Comparison of ENCODE assay signal across 8 cellular contexts in genomic region chr16:50741808-50742520, GRCh38. TPM values are rescaled to one million over a fixed set of nuclear protein-coding genes. Genes with fewer than 3 reads are reported as not detected.
DNase-seq lines count a peak whose midpoint lies in the region; ATAC-seq, FAIRE-seq and TF ChIP-seq lines count a peak whose summit lies in the region.

Gene CYLD (plus strand): TSS chr16:50742086. CDS start chr16:50749699, 7,613 bp downstream.

- no peaks in the 10 kb centered on the region for H4K20me1 ChIP-seq in HepG2 (ENCODE audit: insufficient read depth, low read length)

- peak within 1 kb of the TSS; percentile 77 for H3K9ac ChIP-seq in HepG2 (ENCODE audit: insufficient read depth, low read depth, low read length)

- TF ChIP-seq CTCF in CD14-positive monocyte (IDR thresholded peaks at IDR 0.05) (no peak), HepG2 (CRISPR knock-in tag; IDR thresholded peaks at IDR 0.05) (no peak)

- no peak; a peak in 1 of 4 replicates for TF ChIP-seq POLR2A in HepG2 (IDR thresholded peaks at IDR 0.05; ENCODE audit: insufficient read depth in 1 of 2, low read depth in 2 of 2, low read length in 2 of 2)

- no peaks in the 10 kb centered on the region for H3K79me2 ChIP-seq in HepG2 (ENCODE audit: insufficient read depth, low read length)

- DNase-seq in CD14-positive monocyte (ENCODE audit: low spot score) = peak; percentile 100
- DNase-seq in NCI-H82 (lab: John Stamatoyannopoulos, UW) = peak; percentile 99
- DNase-seq in activated CD4-positive, alpha-beta T cell treated with anti-CD3 and anti-CD28 coated beads, Interleukin-2, amount 50 U/mL, for 48 hours = peak; percentile 99
- peak; percentile 97 to 100 for DNase-seq in dermis microvascular lymphatic vessel endothelial cell (ENCODE audit: low read depth in 2 of 2)
- peak; percentile 99 for DNase-seq in HepG2 (ENCODE audit: low spot score)
- DNase-seq in stimulated activated CD4-positive, alpha-beta T cell treated with anti-CD3 and anti-CD28 coated beads, Interleukin-4, amount 100 ng/mL, for 1 hour = peak; percentile 99

- TF ChIP-seq EP300 in HepG2 (IDR thresholded peaks at IDR 0.05; ENCODE audit: low read depth in 2 of 2, low read length in 2 of 2) (no peak), HepG2 (CRISPR knock-in tag; IDR thresholded peaks at IDR 0.05; ENCODE audit: borderline replicate concordance) (no peak)

- no peak for FAIRE-seq in HepG2 (lab: Jason Lieb, UNC)

- in situ Hi-C loops in HepG2 (cut with HindIII; ENCODE audit: extremely low pct_ligation_motif_present, low pct_unique_long_range_greater_than_20kb) = no loop called here

- POLR2A ChIA-PET in HepG2 (lab: Yijun Ruan, JAX) = interaction anchor here (0.7 to 1.3 kb wide), 8 partner anchors 9 to 77 kb away, joined by 3 to 14 read pairs (median 4); no protein-coding TSS in a partner anchor

- H3K4me3 ChIP-seq in HepG2 (replicated peaks in 1 of 3; ENCODE audit: insufficient read depth in 1 of 3, low read depth in 2 of 3, low read length in 3 of 3) = peak within 1 kb of the TSS; percentile 77 to 94 (median 86)

- WGBS in HepG2 (ENCODE audit: low lambda C conversion rate) = 0% methylated on average over 23 of the region's 85 CpGs

- ATAC-seq in GM19397 (IDR thresholded peaks at IDR 0.05; ENCODE audit: unreplicated experiment) (peak; percentile 91), HG03571 (IDR thresholded peaks at IDR 0.05; ENCODE audit: unreplicated experiment) (peak; percentile 93), HepG2 (peak; percentile 98)

- CTCF ChIA-PET in HepG2 (lab: Yijun Ruan, JAX; ENCODE audit: low intra/inter-chr PET ratio, low total read pairs) = no interaction called here

- H3K27me3 ChIP-seq in HepG2 (ENCODE audit: control insufficient read depth in 1 of 2, insufficient read depth in 2 of 2, low read length in 2 of 2) = 0 out of 5 replicates have a peak, but pooled peaks cover 0 to 5% of the 10 kb centered on the region in 2 experiments

- peak within 1 kb of the TSS; percentile 88 for H3K4me2 ChIP-seq in HepG2 (ENCODE audit: low read depth, low read length)

- peaks cover 47% of the 10 kb centered on the region for H3K4me1 Mint-ChIP-seq in CD14-positive monocyte

- intact Hi-C loops in CD14-positive monocyte (cut with micrococcal nuclease) (loop anchor here (5.0 kb wide), 4 partner anchors 45 to 465 kb away; partner anchors contain the start of genes BRD7 (in 1 of the 2) and SNX20 (in 1 of the 2)), HepG2 (cut with micrococcal nuclease; ENCODE audit: unreplicated experiment) (loop anchor here (1.0 to 5.0 kb wide), 3 partner anchors 23 to 75 kb away; no protein-coding TSS in a partner anchor)

- peak within 1 kb of the TSS; percentile 94 to 98 (median 97) for H3K27ac Mint-ChIP-seq in CD14-positive monocyte

- no peaks in the 10 kb centered on the region for H3K9me3 Mint-ChIP-seq in CD14-positive monocyte

- no peak within 1 kb of the TSS for H3K27ac ChIP-seq in HepG2 (ENCODE audit: extremely low read length, insufficient read depth, low read length)

- BruUV-seq in HepG2 (replicated peaks; lab: Mats Ljungman, UMichigan) = no TSS peak

- H3K36me3 ChIP-seq in HepG2 (replicated peaks in 1 of 2; ENCODE audit: control insufficient read depth in 1 of 2, insufficient read depth in 2 of 2, low read length in 2 of 2) = no peaks in the 10 kb centered on the region

- H3K4me3 Mint-ChIP-seq in CD14-positive monocyte = peak within 1 kb of the TSS; percentile 82 to 88

- peaks cover 45 to 48% of the 10 kb centered on the region in 2 donors for H3K36me3 Mint-ChIP-seq in CD14-positive monocyte

- H3K27me3 Mint-ChIP-seq in CD14-positive monocyte (ENCODE audit: low read depth in 3 of 3) = peaks cover 0 to 2% (median 0%) of the 10 kb centered on the region in 3 donors

- H2AFZ ChIP-seq in HepG2 (ENCODE audit: low read length) = peak within 1 kb of the TSS; percentile 28

- peaks cover 19% of the 10 kb centered on the region for H3K4me1 ChIP-seq in HepG2 (ENCODE audit: insufficient read depth, low read length)

- no peaks in the 10 kb centered on the region for H3K9me3 ChIP-seq in HepG2 (ENCODE audit: low read length)

- TF ChIP-seq RAD21 in HepG2 (CRISPR knock-in tag; IDR thresholded peaks at IDR 0.05) = 0 out of 2 replicates have a peak, but pooled peaks have one; percentile 26

TF ChIP-seq in HepG2, 621 proteins besides CTCF, POLR2A, EP300 and RAD21 (continues in another document):
- TF ChIP-seq FOXJ3 (CRISPR knock-in tag; IDR thresholded peaks at IDR 0.05; ENCODE audit: borderline replicate concordance) = 0 out of 2 replicates have a peak, but pooled peaks have one; percentile 58
- no peak for TF ChIP-seq ZNF703 (CRISPR knock-in tag; IDR thresholded peaks at IDR 0.05; ENCODE audit: borderline replicate concordance)
- TF ChIP-seq MATR3 (CRISPR knock-in tag; IDR thresholded peaks at IDR 0.05) = no peak
- peak; percentile 88; the same call in 1 of the 2 replicates for TF ChIP-seq RFXANK (CRISPR knock-in tag; IDR thresholded peaks at IDR 0.05)
- TF ChIP-seq GTF3A (CRISPR knock-in tag; conservative IDR thresholded peaks at IDR 0.05) = no peak
- TF ChIP-seq TAF15 (IDR thresholded peaks at IDR 0.05; ENCODE audit: low read depth, low read length, poor library complexity, severe bottlenecking) = peak; percentile 43
- TF ChIP-seq MIER3 (CRISPR knock-in tag; IDR thresholded peaks at IDR 0.05; ENCODE audit: borderline replicate concordance) = peak; percentile 49; the same call in 1 of the 2 replicates
- TF ChIP-seq, protein P1, sequence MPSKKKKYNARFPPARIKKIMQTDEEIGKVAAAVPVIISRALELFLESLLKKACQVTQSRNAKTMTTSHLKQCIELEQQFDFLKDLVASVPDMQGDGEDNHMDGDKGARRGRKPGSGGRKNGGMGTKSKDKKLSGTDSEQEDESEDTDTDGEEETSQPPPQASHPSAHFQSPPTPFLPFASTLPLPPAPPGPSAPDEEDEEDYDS (CRISPR knock-in tag; IDR thresholded peaks at IDR 0.05) = peak; percentile 88
- TF ChIP-seq HOXA5 (CRISPR knock-in tag; IDR thresholded peaks at IDR 0.05) = peak; percentile 74
- peak; percentile 89 for TF ChIP-seq ELF1 (CRISPR knock-in tag; IDR thresholded peaks at IDR 0.05)
- peak; percentile 71 for TF ChIP-seq ZNF639 (CRISPR knock-in tag; conservative IDR thresholded peaks at IDR 0.05)
- peak; percentile 82 for TF ChIP-seq GATAD1 (CRISPR knock-in tag; IDR thresholded peaks at IDR 0.05)
- TF ChIP-seq ZNF788 (CRISPR knock-in tag; IDR thresholded peaks at IDR 0.05; ENCODE audit: borderline replicate concordance) = peak; percentile 43; the same call in 1 of the 2 replicates
- TF ChIP-seq ZNF24 (IDR thresholded peaks at IDR 0.05) = no peak
- TF ChIP-seq SNAI1 (CRISPR knock-in tag; IDR thresholded peaks at IDR 0.05; ENCODE audit: borderline replicate concordance) = no peak
- no peak for TF ChIP-seq ZNF773 (CRISPR knock-in tag; IDR thresholded peaks at IDR 0.05; ENCODE audit: borderline replicate concordance)
- 0 out of 2 replicates have a peak, but pooled peaks have one; percentile 64 for TF ChIP-seq PITX1 (CRISPR knock-in tag; IDR thresholded peaks at IDR 0.05)

RNA-seq across cellular contexts. Expression of gene CYLD, which starts in this region (rescaled TPM):
- 10 to 100 TPM; 35.9 to 57.9 TPM for polyA plus RNA-seq in CD14-positive monocyte
- 21.8 and 30.7 TPM in 2 replicates for total RNA-seq in dermis microvascular lymphatic vessel endothelial cell
- 11.4 and 16.0 TPM in 2 replicates for total RNA-seq in HepG2 (2016; rRNA removed; fragmentation: Illumina TruSeq; extraction: Trizol)
- 2.6 and 3.0 TPM in 2 replicates for total RNA-seq in HepG2 (2016; cell fraction: cytosol; rRNA removed; fragmentation: Illumina TruSeq; extraction: Trizol; ENCODE audit: low read depth)
- total RNA-seq in HepG2 (2016; cell fraction: insoluble cytoplasmic fraction; rRNA removed; fragmentation: Illumina TruSeq; extraction: Trizol) = 14.3 and 16.1 TPM in 2 replicates
- total RNA-seq in HepG2 (2016; cell fraction: membrane; rRNA removed; fragmentation: Illumina TruSeq; extraction: Trizol) = 10.5 and 11.2 TPM in 2 replicates
- total RNA-seq in HepG2 (2016; cell fraction: nucleus; rRNA removed; fragmentation: Illumina TruSeq; extraction: Trizol) = 12.3 and 12.6 TPM in 2 replicates
- polyA plus RNA-seq in HepG2 (2011; rRNA removed) = 6.0 and 6.1 TPM in 2 replicates
- polyA plus RNA-seq in HepG2 (2011; cell fraction: cytosol; rRNA removed) = 3.1 and 4.8 TPM in 2 replicates
- polyA plus RNA-seq in HepG2 (2011; cell fraction: nucleus; rRNA removed) = 5.0 and 7.6 TPM in 2 replicates
- polyA plus RNA-seq in HepG2 (2012) = 6.2 and 8.4 TPM in 2 replicates
- polyA plus RNA-seq in HepG2 (2016; cell fraction: cytosol; fragmentation: Illumina TruSeq; extraction: Trizol; ENCODE audit: low read depth) = 1.7 and 1.8 TPM in 2 replicates
- polyA plus RNA-seq in HepG2 (2016; cell fraction: insoluble cytoplasmic fraction; fragmentation: Illumina TruSeq; extraction: Trizol; ENCODE audit: low read depth) = 9.7 and 10.4 TPM in 2 replicates
- polyA plus RNA-seq in HepG2 (2016; cell fraction: membrane; fragmentation: Illumina TruSeq; extraction: Trizol; ENCODE audit: low read depth) = 4.9 and 6.5 TPM in 2 replicates
- 9.6 and 11.6 TPM in 2 replicates for polyA plus RNA-seq in HepG2 (2016; cell fraction: nucleus; fragmentation: Illumina TruSeq; extraction: Trizol; ENCODE audit: insufficient read depth, low read depth)
- 5.0 and 11.2 TPM in 2 replicates for polyA minus RNA-seq in HepG2 (2011; rRNA and poly(A)+ RNA removed; ENCODE audit: low replicate concordance)
- polyA minus RNA-seq in HepG2 (2011; cell fraction: cytosol; rRNA and poly(A)+ RNA removed) = 5.4 and 7.9 TPM in 2 replicates
- polyA minus RNA-seq in HepG2 (2011; cell fraction: nucleus; rRNA and poly(A)+ RNA removed) = 39.4 and 52.8 TPM in 2 replicates
